1 cellular context compared by ENCODE assay signal in the genomic region with DNA sequence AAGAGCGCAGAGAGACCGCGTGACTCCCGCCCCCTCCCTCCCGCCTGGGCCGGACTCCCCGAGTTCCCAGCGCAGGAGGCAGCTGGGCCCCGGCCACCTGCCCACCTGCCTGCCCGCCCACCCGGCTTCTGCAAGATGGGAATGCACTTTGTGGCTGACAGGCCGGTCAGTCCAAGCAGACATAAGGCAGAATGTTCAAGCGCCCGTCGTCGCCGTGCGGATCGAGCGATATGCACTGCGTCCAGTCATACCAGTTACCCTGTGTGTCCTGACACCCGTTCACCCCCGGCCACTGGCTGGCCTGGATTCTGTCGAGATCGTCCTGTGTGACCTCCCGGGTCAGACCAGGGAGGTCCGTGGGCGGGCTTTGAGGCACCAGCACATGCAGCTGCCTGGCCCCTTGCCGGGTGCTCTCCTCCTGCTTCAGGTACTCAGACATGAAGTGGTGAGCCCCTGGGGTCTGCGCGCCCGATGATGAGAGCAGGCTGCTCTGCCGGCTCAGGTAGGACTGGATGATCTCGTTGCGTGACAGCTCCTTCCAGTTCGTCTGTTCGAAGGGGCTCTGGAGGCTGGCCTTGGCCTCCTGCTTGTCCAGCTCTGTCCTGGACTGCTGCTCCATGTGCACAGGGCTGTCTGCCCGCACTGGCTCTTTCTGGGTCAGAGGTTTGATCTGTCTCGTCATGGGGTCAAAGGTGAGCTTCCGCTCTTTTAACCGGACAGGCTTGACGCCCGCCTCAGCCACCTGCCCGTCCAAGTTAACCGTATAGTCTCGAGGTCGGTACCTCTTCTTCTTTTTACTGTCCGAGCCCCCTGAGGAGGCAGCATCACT.
A peak's percentile ranks its signal among the peaks of the same experiment; 100 is the strongest.
TF ChIP-seq lines count a peak whose summit lies in the region.

No MANE protein-coding gene starts in this region.

TF ChIP-seq in K562, 482 proteins besides CTCF, POLR2A, EP300 and RAD21:
- no peak for TF ChIP-seq RBM17 (IDR thresholded peaks at IDR 0.05; ENCODE audit: borderline replicate concordance, low read depth, low read length)
- TF ChIP-seq, protein P1, sequence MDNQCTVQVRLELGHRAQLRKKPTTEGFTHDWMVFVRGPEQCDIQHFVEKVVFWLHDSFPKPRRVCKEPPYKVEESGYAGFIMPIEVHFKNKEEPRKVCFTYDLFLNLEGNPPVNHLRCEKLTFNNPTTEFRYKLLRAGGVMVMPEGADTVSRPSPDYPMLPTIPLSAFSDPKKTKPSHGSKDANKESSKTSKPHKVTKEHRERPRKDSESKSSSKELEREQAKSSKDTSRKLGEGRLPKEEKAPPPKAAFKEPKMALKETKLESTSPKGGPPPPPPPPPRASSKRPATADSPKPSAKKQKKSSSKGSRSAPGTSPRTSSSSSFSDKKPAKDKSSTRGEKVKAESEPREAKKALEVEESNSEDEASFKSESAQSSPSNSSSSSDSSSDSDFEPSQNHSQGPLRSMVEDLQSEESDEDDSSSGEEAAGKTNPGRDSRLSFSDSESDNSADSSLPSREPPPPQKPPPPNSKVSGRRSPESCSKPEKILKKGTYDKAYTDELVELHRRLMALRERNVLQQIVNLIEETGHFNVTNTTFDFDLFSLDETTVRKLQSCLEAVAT (IDR thresholded peaks at IDR 0.05), result no peak
- peak; percentile 15 for TF ChIP-seq HMGN3 (IDR thresholded peaks at IDR 0.05; ENCODE audit: borderline replicate concordance, extremely low read depth, insufficient read length, low read depth, low read length)
- TF ChIP-seq POLR2G (IDR thresholded peaks at IDR 0.05; ENCODE audit: low read depth, low read length), result peak; percentile 17; the same call in 1 of the 2 replicates
